27 cellular contexts compared by ENCODE assay signal in genomic region chr9:17847908-17848307, GRCh38.
"Had no signal": no experiment of that assay in that cellular context is flagged by ENCODE, and none has a peak within 500 bp of the region (broad histone marks: within the 10 kb centered on the region; RNA-seq: fewer than 3 reads in every experiment).

No MANE protein-coding gene starts in this region.

- H3K27ac ChIP-seq: adrenal gland, ascending aorta, cardiac muscle cell, colonic mucosa, epithelial cell of prostate, esophagus squamous epithelium, heart right ventricle, left ventricle myocardium inferior, spleen, suprapubic skin, tibial nerve, VCaP had no signal

- H3K36me3 ChIP-seq: adrenal gland, ascending aorta, cardiac muscle cell, colonic mucosa, esophagus squamous epithelium, heart right ventricle, left ventricle myocardium inferior, spleen, suprapubic skin, tibial nerve had no signal

- H3K4me1 ChIP-seq: adrenal gland, ascending aorta, colonic mucosa, esophagus squamous epithelium, heart right ventricle, left ventricle myocardium inferior, spleen, suprapubic skin had no signal

- H3K4me3 ChIP-seq: adrenal gland, ascending aorta, cardiac muscle cell, colonic mucosa, esophagus squamous epithelium, heart right ventricle, left ventricle myocardium inferior, lung, spleen, suprapubic skin, tibial nerve had no signal

- H3K9me3 ChIP-seq: adrenal gland, ascending aorta, colonic mucosa, esophagus squamous epithelium had no signal

- ATAC-seq: activated CD4-positive, CD25-positive, alpha-beta regulatory T cell treated with anti-CD3 and anti-CD28 coated beads, Interleukin-2, amount 50 U/mL, for 24 hours; heart right ventricle; right cardiac atrium had no signal

- H3K27me3 ChIP-seq: adrenal gland, ascending aorta, cardiac muscle cell, colonic mucosa, esophagus squamous epithelium, heart right ventricle, spleen, suprapubic skin, tibial nerve had no signal

- DNase-seq: activated CD4-positive, alpha-beta T cell treated with anti-CD3 and anti-CD28 coated beads for 48 hours; activated CD4-positive, alpha-beta T cell treated with anti-CD3 and anti-CD28 coated beads, Interleukin-2, amount 50 U/mL, for 48 hours; activated CD8-positive, alpha-beta memory T cell treated with anti-CD3 and anti-CD28 coated beads, Interleukin-2, amount 50 U/mL, for 4 hours; activated effector memory CD4-positive, alpha-beta T cell treated with anti-CD3 and anti-CD28 coated beads, Interleukin-2, amount 50 U/mL, for 16 hours; activated naive CD4-positive, alpha-beta T cell treated with anti-CD3 and anti-CD28 coated beads for 36 hours; activated naive CD8-positive, alpha-beta T cell treated with anti-CD3 and anti-CD28 coated beads for 36 hours; activated T-cell treated with anti-CD3 and anti-CD28 coated beads, Interleukin-2, amount 50 U/mL, for 1 hour; adrenal gland; cerebellar nuclear complex; colonic mucosa; effector CD8-positive, alpha-beta T cell; esophagus squamous epithelium; foreskin melanocyte; heart right ventricle; left ventricle myocardium inferior; posterior cingulate gyrus; right cardiac atrium; spleen; stimulated activated naive CD4-positive, alpha-beta T cell had no signal
